1 cellular context compared by ENCODE assay signal in the genomic region with DNA sequence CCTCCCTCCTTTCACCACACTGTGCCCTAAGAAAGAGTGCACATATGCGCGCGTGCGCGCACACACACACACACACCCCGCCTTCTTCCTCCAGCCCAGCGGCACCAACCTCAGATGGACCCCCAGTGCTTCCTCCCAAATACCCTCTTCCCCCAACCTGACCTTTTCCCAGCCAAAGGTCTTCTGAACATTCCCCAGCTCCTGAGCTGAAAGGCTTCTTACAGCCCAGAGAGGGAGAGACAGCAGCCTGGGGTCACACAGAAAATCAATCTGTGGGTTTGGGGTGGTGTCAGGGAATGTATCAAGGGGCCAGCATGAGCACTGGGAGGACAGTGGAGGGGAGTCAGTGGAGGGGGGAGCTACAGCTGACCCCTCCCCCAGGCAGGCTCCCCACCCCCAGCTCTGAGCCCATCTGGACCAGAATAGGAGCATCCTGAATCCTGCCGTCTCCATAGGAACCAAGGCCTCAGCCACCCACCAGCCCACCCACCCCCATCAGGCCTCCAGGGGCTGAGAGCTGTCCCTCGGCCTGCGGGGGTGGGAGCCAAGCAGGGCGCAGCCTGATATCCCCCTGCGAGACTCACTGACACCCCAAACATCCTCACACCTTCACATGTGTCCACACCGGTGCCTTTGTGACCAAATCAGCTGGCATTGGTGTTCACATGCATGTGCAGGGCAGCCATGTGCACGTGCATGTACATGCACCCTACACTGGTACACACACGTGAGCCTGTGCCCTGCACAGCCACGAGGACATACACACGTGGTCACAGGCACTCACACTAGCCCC.
TF ChIP-seq lines count a peak whose summit lies in the region.

No MANE protein-coding gene starts in this region.

TF ChIP-seq in K562, 482 proteins besides CTCF, POLR2A, EP300 and RAD21:
- TF ChIP-seq NCOA2 (IDR thresholded peaks at IDR 0.05; ENCODE audit: partially characterized antibody in 2 of 2) (no peak), ZFP36 (IDR thresholded peaks at IDR 0.05; ENCODE audit: low read depth, low read length, partially characterized antibody) (peak; percentile 51), KDM1A (IDR thresholded peaks at IDR 0.05) (peak in 1 of 2 experiments; percentile 6; a peak in 1 of 4 replicates), ESRRA (IDR thresholded peaks at IDR 0.05; ENCODE audit: borderline replicate concordance, low read depth) (no peak), RFX1 (IDR thresholded peaks at IDR 0.05) (peak; percentile 59), CBX8 (IDR thresholded peaks at IDR 0.05; ENCODE audit: borderline replicate concordance, extremely low read depth, low read depth, low read length, poor library complexity, severe bottlenecking) (no peak), ZNF41 (CRISPR knock-in tag; conservative IDR thresholded peaks at IDR 0.05) (no peak)
- TF ChIP-seq, protein P1, sequence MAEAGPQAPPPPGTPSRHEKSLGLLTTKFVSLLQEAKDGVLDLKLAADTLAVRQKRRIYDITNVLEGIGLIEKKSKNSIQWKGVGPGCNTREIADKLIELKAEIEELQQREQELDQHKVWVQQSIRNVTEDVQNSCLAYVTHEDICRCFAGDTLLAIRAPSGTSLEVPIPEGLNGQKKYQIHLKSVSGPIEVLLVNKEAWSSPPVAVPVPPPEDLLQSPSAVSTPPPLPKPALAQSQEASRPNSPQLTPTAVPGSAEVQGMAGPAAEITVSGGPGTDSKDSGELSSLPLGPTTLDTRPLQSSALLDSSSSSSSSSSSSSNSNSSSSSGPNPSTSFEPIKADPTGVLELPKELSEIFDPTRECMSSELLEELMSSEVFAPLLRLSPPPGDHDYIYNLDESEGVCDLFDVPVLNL (CRISPR knock-in tag; IDR thresholded peaks at IDR 0.05; ENCODE audit: low read depth): no peak
TF ChIP-seq in K562: peak in this region for 3.
